ENCODE assay signal across 4 cellular contexts in genomic region chr3:151081082-151081481, GRCh38. TPM values are rescaled to one million over a fixed set of nuclear protein-coding genes. Genes with fewer than 3 reads are reported as not detected.
DNase-seq lines count a peak whose midpoint lies in the region; ATAC-seq, FAIRE-seq and TF ChIP-seq lines count a peak whose summit lies in the region.
"Not testable (repeated sequence)": the region's sequence is repeated elsewhere in the genome, so short reads cannot be mapped to it uniquely, and the experiment has no call there.
"Had no signal": no experiment of that assay in that cellular context is flagged by ENCODE, and none has a peak within 500 bp of the region (broad histone marks: within the 10 kb centered on the region; RNA-seq: fewer than 3 reads in every experiment).

No MANE protein-coding gene starts in this region.

- TF ChIP-seq EP300 in K562 (IDR thresholded peaks at IDR 0.05; ENCODE audit: low read length); HepG2 (IDR thresholded peaks at IDR 0.05; ENCODE audit: low read depth in 2 of 2, low read length in 2 of 2); HepG2 (CRISPR knock-in tag; IDR thresholded peaks at IDR 0.05; ENCODE audit: borderline replicate concordance): not testable (repeated sequence)

- POLR2A ChIA-PET in K562 (lab: Yijun Ruan, JAX); HepG2 (lab: Yijun Ruan, JAX): not testable (repeated sequence)

- H3K9ac ChIP-seq in K562 (ENCODE audit: insufficient read depth in 1 of 2, low read depth in 2 of 2, low read length in 2 of 2); HepG2 (ENCODE audit: insufficient read depth, low read depth, low read length): not testable (repeated sequence)

- not testable (repeated sequence) for H3K79me2 ChIP-seq in K562 (ENCODE audit: control insufficient read depth, insufficient read depth, low read length); HepG2 (ENCODE audit: insufficient read depth, low read length)

- DNase-seq in K562 (ENCODE audit: extremely low read depth in 1 of 4, low spot score in 3 of 4); HepG2 (ENCODE audit: low spot score): not testable (repeated sequence)

- peaks cover 0 to 12% of the 10 kb centered on the region in 2 experiments; a peak in 2 of 5 replicates for H3K4me1 ChIP-seq in K562 (replicated peaks in 1 of 2; ENCODE audit: control insufficient read depth in 2 of 2, insufficient read depth in 2 of 2, low read length in 2 of 2)
- H3K4me1 ChIP-seq in HepG2 (ENCODE audit: insufficient read depth, low read length): not testable (repeated sequence)

- not testable (repeated sequence) for BruUV-seq in K562 (replicated peaks; lab: Mats Ljungman, UMichigan); HepG2 (replicated peaks; lab: Mats Ljungman, UMichigan)

- H3K4me3 ChIP-seq in K562; HepG2 (replicated peaks in 1 of 3; ENCODE audit: insufficient read depth in 1 of 3, low read depth in 2 of 3, low read length in 3 of 3): not testable (repeated sequence)

- not testable (repeated sequence) for FAIRE-seq in K562 (lab: Jason Lieb, UNC); HepG2 (lab: Jason Lieb, UNC)

- TF ChIP-seq RAD21 in K562 (CRISPR knock-in tag; conservative IDR thresholded peaks at IDR 0.05 in 1 of 2, IDR thresholded peaks at IDR 0.05 in 1 of 2); HepG2 (CRISPR knock-in tag; IDR thresholded peaks at IDR 0.05): not testable (repeated sequence)

- intact Hi-C loops in K562 (cut with micrococcal nuclease): not testable (repeated sequence)
- intact Hi-C loops in HepG2 (cut with micrococcal nuclease; ENCODE audit: unreplicated experiment): loop anchor here (10.0 kb wide), 1 partner anchor 156 kb away; no protein-coding TSS in a partner anchor

- TF ChIP-seq CTCF in K562 (IDR thresholded peaks at IDR 0.05 in 2 of 3, conservative IDR thresholded peaks at IDR 0.05 in 1 of 3; ENCODE audit: insufficient read depth in 2 of 3, low read depth in 1 of 3, low read length in 3 of 3); HepG2 (CRISPR knock-in tag; IDR thresholded peaks at IDR 0.05): not testable (repeated sequence)

- H3K27me3 ChIP-seq in K562 (ENCODE audit: control insufficient read depth in 2 of 2, insufficient read depth in 2 of 2, low read length in 2 of 2): peaks cover 0 to 18% of the 10 kb centered on the region in 2 experiments; a peak in 4 of 5 replicates
- H3K27me3 ChIP-seq in HepG2 (ENCODE audit: control insufficient read depth in 1 of 2, insufficient read depth in 2 of 2, low read length in 2 of 2): peaks cover 4 to 16% of the 10 kb centered on the region in 2 experiments; a peak in 2 of 5 replicates

- not testable (repeated sequence) for H3K36me3 ChIP-seq in K562 (ENCODE audit: control insufficient read depth, insufficient read depth, low read length); HepG2 (replicated peaks in 1 of 2; ENCODE audit: control insufficient read depth in 1 of 2, insufficient read depth in 2 of 2, low read length in 2 of 2)

- H3K27ac ChIP-seq in K562 (ENCODE audit: extremely low read depth, low read depth, low read length); HepG2 (ENCODE audit: extremely low read length, insufficient read depth, low read length): not testable (repeated sequence)

- WGBS in K562 (ENCODE audit: insufficient coverage, low coverage, missing lambda C conversion rate): 0% methylated on average over 1 of the region's 1 CpG
- 0% methylated on average over 1 of the region's 1 CpG for WGBS in HepG2 (ENCODE audit: low lambda C conversion rate)

- not testable (repeated sequence) for H3K9me1 ChIP-seq in K562 (ENCODE audit: control insufficient read depth, insufficient read depth, low read length)

- not testable (repeated sequence) for ATAC-seq in K562, HepG2

- TF ChIP-seq POLR2A in K562 (conservative IDR thresholded peaks at IDR 0.05); HepG2 (IDR thresholded peaks at IDR 0.05; ENCODE audit: insufficient read depth in 1 of 2, low read depth in 2 of 2, low read length in 2 of 2): not testable (repeated sequence)

- not testable (repeated sequence) for H4K20me1 ChIP-seq in K562 (replicated peaks; ENCODE audit: control insufficient read depth, insufficient read depth, low read length); HepG2 (ENCODE audit: insufficient read depth, low read length)

- H2AFZ ChIP-seq in K562 (ENCODE audit: low read depth, low read length); HepG2 (ENCODE audit: low read length): not testable (repeated sequence)

- H3K4me2 ChIP-seq in K562 (ENCODE audit: insufficient read depth, low read length); HepG2 (ENCODE audit: low read depth, low read length): not testable (repeated sequence)

- CTCF ChIA-PET in K562 (lab: Yijun Ruan, JAX; ENCODE audit: low intra/inter-chr PET ratio); HepG2 (lab: Yijun Ruan, JAX; ENCODE audit: low intra/inter-chr PET ratio, low total read pairs): not testable (repeated sequence)

- in situ Hi-C loops in K562 (cut with MboI); HepG2 (cut with HindIII; ENCODE audit: extremely low pct_ligation_motif_present, low pct_unique_long_range_greater_than_20kb): not testable (repeated sequence)

- not testable (repeated sequence) for H3K9me3 ChIP-seq in K562 (replicated peaks; ENCODE audit: control insufficient read depth, insufficient read depth, low read depth, low read length); HepG2 (ENCODE audit: low read length)

TF ChIP-seq in K562, 482 proteins besides CTCF, POLR2A, EP300 and RAD21:
- TF ChIP-seq PCBP1 (IDR thresholded peaks at IDR 0.05; ENCODE audit: low read depth, low read length, poor library complexity, severe bottlenecking) (peak; percentile 58), HNRNPK (IDR thresholded peaks at IDR 0.05; ENCODE audit: low read depth, low read length, poor library complexity, severe bottlenecking) (peak; percentile 64)

TF ChIP-seq in HepG2, 621 proteins besides CTCF, POLR2A, EP300 and RAD21:
- TF ChIP-seq HNRNPK (IDR thresholded peaks at IDR 0.05; ENCODE audit: low read depth, low read length, poor library complexity, severe bottlenecking) (peak; percentile 95), PCBP1 (IDR thresholded peaks at IDR 0.05; ENCODE audit: borderline replicate concordance, low read depth, low read length) (peak; percentile 76; the same call in 1 of the 2 replicates)

RNA-seq across cellular contexts. Expression of gene MED12L, which starts 4.4 kb away (rescaled TPM):
- total RNA-seq in K562 (2011; cell fraction: chromatin; rRNA removed; ENCODE audit: low replicate concordance): not detected in 2 replicates
- 0.33 TPM in 1 of 2 replicates, not detected in the other for total RNA-seq in K562 (2011; cell fraction: nucleolus; rRNA removed)
- total RNA-seq in K562 (2011; cell fraction: nucleoplasm; rRNA removed): 0.07 TPM in 1 of 2 replicates, not detected in the other
- total RNA-seq in K562 (2014; rRNA removed) (not detected in 2 replicates), K562 (2014; rRNA removed; fragmentation: Illumina TruSeq; extraction: Trizol) (not detected in 2 replicates), K562 (2015; rRNA removed; fragmentation: Illumina TruSeq; extraction: Trizol) (not detected in 2 replicates), K562 (2021) (not detected in 2 replicates), HepG2 (2016; rRNA removed; fragmentation: Illumina TruSeq; extraction: Trizol) (0.64 and 0.81 TPM in 2 replicates)
- polyA plus RNA-seq in K562 (2011; rRNA removed) (not detected in 2 replicates), K562 (2014; fragmentation: Illumina TruSeq; extraction: Trizol) (not detected in 2 replicates), K562 (2014; fragmentation: Nextera tagmentation; extraction: Ambion mirVana) (not detected), K562 (2014; rRNA removed) (not detected in 2 replicates), HepG2 (2011; rRNA removed) (0.05 and 0.07 TPM in 2 replicates)
- not detected in 2 replicates for polyA plus RNA-seq in K562 (2011; cell fraction: cytosol; rRNA removed)
- not detected in 2 replicates for polyA plus RNA-seq in K562 (2011; cell fraction: nucleus; rRNA removed)
- not detected in 2 replicates for polyA plus RNA-seq in K562 (2012)
- polyA minus RNA-seq in K562 (2011; rRNA and poly(A)+ RNA removed): not detected in 2 replicates
- not detected in 2 replicates for polyA minus RNA-seq in K562 (2011; cell fraction: cytosol; rRNA and poly(A)+ RNA removed)
- under 0.01 TPM in 1 of 2 replicates, not detected in the other for polyA minus RNA-seq in K562 (2011; cell fraction: nucleus; rRNA and poly(A)+ RNA removed)
- total RNA-seq in HepG2 (2016; cell fraction: cytosol; rRNA removed; fragmentation: Illumina TruSeq; extraction: Trizol; ENCODE audit: low read depth): 0.44 and 0.71 TPM in 2 replicates
- total RNA-seq in HepG2 (2016; cell fraction: insoluble cytoplasmic fraction; rRNA removed; fragmentation: Illumina TruSeq; extraction: Trizol): 0.54 and 0.61 TPM in 2 replicates
- 0.48 and 0.59 TPM in 2 replicates for total RNA-seq in HepG2 (2016; cell fraction: membrane; rRNA removed; fragmentation: Illumina TruSeq; extraction: Trizol)
- 1.1 and 1.4 TPM in 2 replicates for total RNA-seq in HepG2 (2016; cell fraction: nucleus; rRNA removed; fragmentation: Illumina TruSeq; extraction: Trizol)
- 0.01 and 0.08 TPM in 2 replicates for polyA plus RNA-seq in HepG2 (2011; cell fraction: cytosol; rRNA removed)
- polyA plus RNA-seq in HepG2 (2011; cell fraction: nucleus; rRNA removed): 0.21 and 0.24 TPM in 2 replicates
- polyA plus RNA-seq in HepG2 (2012): 0.21 TPM in 1 of 2 replicates, not detected in the other
- polyA plus RNA-seq in HepG2 (2016; cell fraction: cytosol; fragmentation: Illumina TruSeq; extraction: Trizol; ENCODE audit: low read depth): 0.17 and 0.23 TPM in 2 replicates
- polyA plus RNA-seq in HepG2 (2016; cell fraction: insoluble cytoplasmic fraction; fragmentation: Illumina TruSeq; extraction: Trizol; ENCODE audit: low read depth): 0.08 and 0.13 TPM in 2 replicates
- polyA plus RNA-seq in HepG2 (2016; cell fraction: membrane; fragmentation: Illumina TruSeq; extraction: Trizol; ENCODE audit: low read depth): 0.24 and 0.39 TPM in 2 replicates
- 0.52 and 1.2 TPM in 2 replicates for polyA plus RNA-seq in HepG2 (2016; cell fraction: nucleus; fragmentation: Illumina TruSeq; extraction: Trizol; ENCODE audit: insufficient read depth, low read depth)
- polyA minus RNA-seq in HepG2 (2011; rRNA and poly(A)+ RNA removed; ENCODE audit: low replicate concordance): 0.12 and 0.21 TPM in 2 replicates
- 0.10 and 0.70 TPM in 2 replicates for polyA minus RNA-seq in HepG2 (2011; cell fraction: cytosol; rRNA and poly(A)+ RNA removed)
- 0.50 and 2.3 TPM in 2 replicates for polyA minus RNA-seq in HepG2 (2011; cell fraction: nucleus; rRNA and poly(A)+ RNA removed)
- polyA plus RNA-seq: CD4-positive, alpha-beta memory T cell; CD4-positive, CD25-positive, alpha-beta regulatory T cell had no signal
